Comparison of ENCODE assay signal across 22 cellular contexts in the genomic region with DNA sequence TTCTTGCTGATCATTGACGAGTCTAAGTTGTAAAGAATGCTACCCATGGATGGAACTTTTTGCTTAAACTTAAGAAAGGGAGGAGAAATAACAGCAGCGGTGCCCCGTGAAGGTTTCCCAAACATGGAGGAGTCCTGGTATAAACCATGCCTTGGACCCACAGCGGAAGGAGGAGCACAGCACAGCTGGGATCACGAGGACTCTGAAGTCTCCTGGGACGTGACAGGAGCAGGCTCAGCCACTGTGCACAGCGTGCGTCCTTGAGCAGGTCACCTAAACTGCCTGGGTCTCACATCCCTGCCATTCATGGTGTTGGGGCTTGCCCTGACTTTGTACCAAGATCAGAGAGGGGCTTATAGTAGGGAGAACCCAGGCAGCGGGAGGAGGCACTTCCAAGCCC. TPM values are rescaled to one million over a fixed set of nuclear protein-coding genes. Genes with fewer than 3 reads are reported as not detected.
"Had no signal": no experiment of that assay in that cellular context is flagged by ENCODE, and none has a peak within 500 bp of the region (broad histone marks: within the 10 kb centered on the region; RNA-seq: fewer than 3 reads in every experiment).

No MANE protein-coding gene starts in this region.

- H3K4me3 ChIP-seq: colonic mucosa, esophagus muscularis mucosa, neural progenitor cell, tibial nerve had no signal

- H3K9me3 ChIP-seq: colonic mucosa, esophagus muscularis mucosa, tibial nerve had no signal

- H3K36me3 ChIP-seq: colonic mucosa, esophagus muscularis mucosa, neural progenitor cell, tibial nerve had no signal

- H3K36me3 Mint-ChIP-seq: activated naive CD4-positive, alpha-beta T cell treated with anti-CD3 and anti-CD28 coated beads, Interleukin-2, amount 50 U/mL, for 72 hours; immature natural killer cell; neural progenitor cell had no signal

- H3K27ac ChIP-seq: colonic mucosa, esophagus muscularis mucosa, neural progenitor cell, tibial nerve had no signal

- H3K9ac ChIP-seq: neural progenitor cell had no signal

- DNase-seq: activated CD4-positive, alpha-beta T cell treated with anti-CD3 and anti-CD28 coated beads, Interleukin-2, amount 10 ng/mL, durations not matched to agents 24 days and 14 days; activated CD4-positive, CD25-positive, alpha-beta regulatory T cell; activated CD8-positive, alpha-beta memory T cell treated with anti-CD3 and anti-CD28 coated beads, Interleukin-2, amount 50 U/mL, for 4 hours; activated CD8-positive, alpha-beta T cell treated with anti-CD3 and anti-CD28 coated beads, Interleukin-2, amount 10 ng/mL, durations not matched to agents 7 days and 5 days; activated gamma-delta T cell; activated T-cell treated with anti-CD3 and anti-CD28 coated beads, Interleukin-2, amount 50 U/mL, for 48 hours; caudate nucleus; colonic mucosa; immature natural killer cell; midbrain; posterior cingulate gyrus; stimulated activated CD4-positive, alpha-beta T cell treated with anti-CD3 and anti-CD28 coated beads, Interleukin-4, amount 100 ng/mL, for 1 hour; stimulated activated naive CD4-positive, alpha-beta T cell; substantia nigra had no signal

- H3K4me2 ChIP-seq: neural progenitor cell had no signal

- H3K27ac Mint-ChIP-seq: activated CD4-positive, alpha-beta T cell treated with anti-CD3 and anti-CD28 coated beads, Interleukin-2, amount 10 ng/mL, durations not matched to agents 24 days and 14 days; activated CD8-positive, alpha-beta T cell treated with anti-CD3 and anti-CD28 coated beads, Interleukin-2, amount 10 ng/mL, durations not matched to agents 7 days and 5 days; activated naive CD4-positive, alpha-beta T cell treated with anti-CD3 and anti-CD28 coated beads, Interleukin-2, amount 50 U/mL, for 72 hours; immature natural killer cell; neural progenitor cell; T-helper 1 cell treated with Interleukin-12 subunit alpha and Interleukin-12 subunit beta and Interleukin-4 antibody, amounts not matched to agents 30 μg/mL and 1 μg/mL, for 36 hours had no signal

- H3K4me1 Mint-ChIP-seq: activated CD4-positive, alpha-beta T cell treated with anti-CD3 and anti-CD28 coated beads, Interleukin-2, amount 10 ng/mL, durations not matched to agents 24 days and 14 days; immature natural killer cell had no signal

- ATAC-seq: activated CD8-positive, alpha-beta T cell treated with anti-CD3 and anti-CD28 coated beads, Interleukin-2, amount 10 ng/mL, durations not matched to agents 7 days and 5 days; activated naive CD4-positive, alpha-beta T cell treated with anti-CD3 and anti-CD28 coated beads, Interleukin-2, amount 50 U/mL, for 72 hours had no signal

- H3K4me1 ChIP-seq: colonic mucosa, esophagus muscularis mucosa, tibial nerve had no signal

- H3K4me3 Mint-ChIP-seq: activated CD4-positive, alpha-beta T cell treated with anti-CD3 and anti-CD28 coated beads, Interleukin-2, amount 10 ng/mL, durations not matched to agents 24 days and 14 days; activated CD8-positive, alpha-beta T cell treated with anti-CD3 and anti-CD28 coated beads, Interleukin-2, amount 10 ng/mL, durations not matched to agents 7 days and 5 days; immature natural killer cell; neural progenitor cell; T-helper 1 cell treated with Interleukin-12 subunit alpha and Interleukin-12 subunit beta and Interleukin-4 antibody, amounts not matched to agents 30 μg/mL and 1 μg/mL, for 36 hours had no signal

- H3K9me3 Mint-ChIP-seq: activated CD4-positive, alpha-beta T cell treated with anti-CD3 and anti-CD28 coated beads, Interleukin-2, amount 10 ng/mL, durations not matched to agents 24 days and 14 days; activated naive CD4-positive, alpha-beta T cell treated with anti-CD3 and anti-CD28 coated beads, Interleukin-2, amount 50 U/mL, for 72 hours; immature natural killer cell; neural progenitor cell; T-helper 1 cell treated with Interleukin-12 subunit alpha and Interleukin-12 subunit beta and Interleukin-4 antibody, amounts not matched to agents 30 μg/mL and 1 μg/mL, for 36 hours had no signal

- H3K27me3 ChIP-seq: colonic mucosa, neural progenitor cell had no signal

RNA-seq across cellular contexts. Expression of gene UNC93A, which starts 56.1 kb away (rescaled TPM):
- total RNA-seq: activated CD4-positive, alpha-beta T cell treated with anti-CD3 and anti-CD28 coated beads, Interleukin-2, amount 10 ng/mL, durations not matched to agents 24 days and 14 days; activated CD8-positive, alpha-beta T cell treated with anti-CD3 and anti-CD28 coated beads, Interleukin-2, amount 10 ng/mL, durations not matched to agents 7 days and 5 days; activated naive CD4-positive, alpha-beta T cell treated with anti-CD3 and anti-CD28 coated beads, Interleukin-2, amount 50 U/mL, for 72 hours; esophagus muscularis mucosa; glomerular endothelial cell; myocyte; skeletal muscle tissue; tibial nerve had no signal
- polyA plus RNA-seq: immature natural killer cell had no signal
